8 cellular contexts compared by ENCODE assay signal in the genomic region with DNA sequence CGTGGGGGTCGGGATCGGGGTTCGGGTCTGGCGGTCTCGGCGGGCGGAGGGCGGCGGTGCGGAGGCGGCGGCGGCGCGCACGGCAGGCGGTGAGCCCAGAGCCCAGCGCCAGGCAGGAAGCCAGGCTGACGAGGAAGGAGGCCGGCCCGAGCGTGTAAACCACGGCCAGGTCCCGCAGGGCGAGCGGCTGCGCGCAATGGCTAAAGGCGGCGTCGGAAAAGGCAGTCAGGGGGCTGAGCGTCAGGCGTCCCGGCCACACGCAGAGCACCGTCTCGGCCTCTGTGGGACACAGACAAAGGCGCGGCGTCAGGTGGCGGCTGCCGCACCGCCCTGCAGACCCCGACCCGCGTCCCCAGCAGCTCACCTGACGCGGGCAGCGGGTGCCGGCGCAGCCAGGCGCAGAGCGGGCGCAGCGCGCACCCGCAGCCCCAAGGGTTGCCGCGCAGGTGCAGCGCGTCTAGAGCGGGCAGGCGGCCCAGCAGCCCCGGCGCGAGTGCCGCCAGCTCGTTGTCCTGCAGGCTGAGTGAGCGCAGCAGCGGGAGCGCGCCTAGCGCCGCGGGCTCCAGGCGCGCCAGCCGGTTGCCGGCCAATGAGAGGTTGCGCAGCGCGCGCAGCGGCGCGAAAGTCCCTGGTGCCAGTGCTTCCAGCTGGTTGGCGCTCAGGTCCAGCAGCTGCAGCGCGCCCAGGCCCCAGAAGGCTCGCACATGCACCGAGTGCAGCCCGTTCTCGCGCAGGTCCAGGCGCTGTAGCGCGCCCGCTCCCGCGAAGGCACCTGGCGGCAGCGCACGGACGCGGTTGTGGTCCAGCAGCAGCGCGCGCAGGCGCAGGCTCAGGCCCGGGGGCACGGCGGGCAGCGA. TPM values are rescaled to one million over a fixed set of nuclear protein-coding genes. Genes with fewer than 3 reads are reported as not detected.
A peak's percentile ranks its signal among the peaks of the same experiment; 100 is the strongest.
DNase-seq lines count a peak whose midpoint lies in the region; ATAC-seq and TF ChIP-seq lines count a peak whose summit lies in the region.

No MANE protein-coding gene starts in this region.

- peaks cover 72% of the 10 kb centered on the region for H3K27me3 ChIP-seq in A673 (replicated peaks; ENCODE audit: insufficient read depth, low read depth, low read length, poor library complexity)

- BruUV-seq in A673 (replicated peaks; lab: Mats Ljungman, UMichigan): no TSS peak

- POLR2A ChIA-PET in A673 (lab: Charles Lee; ENCODE audit: low non-redundant PET): no interaction called here
- POLR2A ChIA-PET in activated naive CD8-positive, alpha-beta T cell treated with anti-CD3 and anti-CD28 coated beads, Interleukin-2, amount 10 ng/mL, durations not matched to agents 7 days and 5 days (lab: Charles Lee): interaction anchor here (0.5 to 1.4 kb wide), 4 partner anchors 19 to 46 kb away, joined by 3 to 5 read pairs (median 4); no protein-coding TSS in a partner anchor

- H3K4me1 Mint-ChIP-seq in activated naive CD8-positive, alpha-beta T cell treated with anti-CD3 and anti-CD28 coated beads, Interleukin-2, amount 10 ng/mL, durations not matched to agents 7 days and 5 days: peaks cover 3% of the 10 kb centered on the region
- peaks cover 11 to 32% of the 10 kb centered on the region in 2 donors for H3K4me1 Mint-ChIP-seq in stimulated activated naive B cell treated with anti-CD40 and anti-IgM and Interleukin-4, amounts not matched to agents 10 μg/mL and 1 μg/mL and 100 μg/mL, for 72 hours

- H3K27me3 Mint-ChIP-seq in activated naive CD8-positive, alpha-beta T cell treated with anti-CD3 and anti-CD28 coated beads, Interleukin-2, amount 10 ng/mL, durations not matched to agents 7 days and 5 days: peaks cover 29% of the 10 kb centered on the region
- peaks cover 46 to 63% of the 10 kb centered on the region in 2 donors for H3K27me3 Mint-ChIP-seq in stimulated activated naive B cell treated with anti-CD40 and anti-IgM and Interleukin-4, amounts not matched to agents 10 μg/mL and 1 μg/mL and 100 μg/mL, for 72 hours

- no peaks in the 10 kb centered on the region for H3K36me3 ChIP-seq in A673 (ENCODE audit: insufficient read depth, low read length, poor library complexity, severe bottlenecking)

- no peaks in the 10 kb centered on the region for H3K36me3 Mint-ChIP-seq in activated naive CD8-positive, alpha-beta T cell treated with anti-CD3 and anti-CD28 coated beads, Interleukin-2, amount 10 ng/mL, durations not matched to agents 7 days and 5 days
- H3K36me3 Mint-ChIP-seq in stimulated activated naive B cell treated with anti-CD40 and anti-IgM and Interleukin-4, amounts not matched to agents 10 μg/mL and 1 μg/mL and 100 μg/mL, for 72 hours: no peaks in the 10 kb centered on the region

- intact Hi-C loops in A673 (cut with micrococcal nuclease; ENCODE audit: unreplicated experiment): no loop called here

- CTCF ChIA-PET in A673 (lab: Charles Lee): interaction anchor here (0.7 kb wide), 1 partner anchor 58 kb away, joined by 3 read pairs; a partner anchor contains a TSS

- peak overlapping the region; percentile 43 for H3K4me3 Mint-ChIP-seq in activated naive CD8-positive, alpha-beta T cell treated with anti-CD3 and anti-CD28 coated beads, Interleukin-2, amount 10 ng/mL, durations not matched to agents 7 days and 5 days
- peak overlapping the region; percentile 71 to 74 for H3K4me3 Mint-ChIP-seq in stimulated activated naive B cell treated with anti-CD40 and anti-IgM and Interleukin-4, amounts not matched to agents 10 μg/mL and 1 μg/mL and 100 μg/mL, for 72 hours

- H3K27ac ChIP-seq in A673 (ENCODE audit: low read depth, low read length, poor library complexity, severe bottlenecking): no peak overlapping the region

- H3K4me3 ChIP-seq in A673 (ENCODE audit: low read depth, low read length, poor library complexity, severe bottlenecking) (peak overlapping the region; percentile 32), GM12865 (ENCODE audit: low read depth, low read length) (peak overlapping the region; percentile 48), iPS-11a (ENCODE audit: low read depth, low read length) (peak overlapping the region; percentile 39)

- H3K4me1 ChIP-seq in A673 (ENCODE audit: insufficient read depth, low read length, poor library complexity, severe bottlenecking): no peaks in the 10 kb centered on the region

- H3K9me3 Mint-ChIP-seq in activated naive CD8-positive, alpha-beta T cell treated with anti-CD3 and anti-CD28 coated beads, Interleukin-2, amount 10 ng/mL, durations not matched to agents 7 days and 5 days: no peaks in the 10 kb centered on the region
- H3K9me3 Mint-ChIP-seq in stimulated activated naive B cell treated with anti-CD40 and anti-IgM and Interleukin-4, amounts not matched to agents 10 μg/mL and 1 μg/mL and 100 μg/mL, for 72 hours: no peaks in the 10 kb centered on the region

- DNase-seq in A673 (ENCODE audit: low spot score): peak; percentile 69
- peak; percentile 82 for DNase-seq in GM12865 (ENCODE audit: low read depth)
- DNase-seq in NCI-H2171 treated with DMSO at 0.1 percent for 48 hours (lab: John Stamatoyannopoulos, UW): peak; percentile 78
- peak; percentile 54 for DNase-seq in activated naive CD8-positive, alpha-beta T cell treated with anti-CD3 and anti-CD28 coated beads, Interleukin-2, amount 10 ng/mL, durations not matched to agents 7 days and 5 days
- DNase-seq in stimulated activated naive B cell treated with anti-CD40 and anti-IgM and Interleukin-4, amounts not matched to agents 10 μg/mL and 1 μg/mL and 100 μg/mL, for 72 hours: no peak

- ATAC-seq in activated naive CD8-positive, alpha-beta T cell treated with anti-CD3 and anti-CD28 coated beads, Interleukin-2, amount 10 ng/mL, durations not matched to agents 7 days and 5 days (ENCODE audit: low read depth): peak; percentile 18
- peak; percentile 32 to 48 for ATAC-seq in stimulated activated naive B cell treated with anti-CD40 and anti-IgM and Interleukin-4, amounts not matched to agents 10 μg/mL and 1 μg/mL and 100 μg/mL, for 72 hours (replicated peaks)
- ATAC-seq in HG02885 (IDR thresholded peaks at IDR 0.05; ENCODE audit: poor library complexity, unreplicated experiment): no peak
- ATAC-seq in HG03025 (IDR thresholded peaks at IDR 0.05; ENCODE audit: low FRiP score, unreplicated experiment): no peak

- no peaks in the 10 kb centered on the region for H3K9me3 ChIP-seq in A673 (ENCODE audit: low read depth, low read length, poor library complexity, severe bottlenecking)

- no peak overlapping the region for H3K27ac Mint-ChIP-seq in activated naive CD8-positive, alpha-beta T cell treated with anti-CD3 and anti-CD28 coated beads, Interleukin-2, amount 10 ng/mL, durations not matched to agents 7 days and 5 days
- no peak overlapping the region for H3K27ac Mint-ChIP-seq in stimulated activated naive B cell treated with anti-CD40 and anti-IgM and Interleukin-4, amounts not matched to agents 10 μg/mL and 1 μg/mL and 100 μg/mL, for 72 hours

- TF ChIP-seq CTCF in A673 (conservative IDR thresholded peaks at IDR 0.05; ENCODE audit: low read depth, low read length) (no peak), GM12865 (IDR thresholded peaks at IDR 0.05; ENCODE audit: insufficient read depth, low read depth, low read length, missing control alignments) (no peak)

RNA-seq across cellular contexts. Expression of a gene that starts 0.7 kb away (rescaled TPM):
- not detected in 2 replicates for total RNA-seq in A673 (2021)
- not detected for total RNA-seq in activated naive CD8-positive, alpha-beta T cell treated with anti-CD3 and anti-CD28 coated beads, Interleukin-2, amount 10 ng/mL, durations not matched to agents 7 days and 5 days

RNA-seq across cellular contexts. Expression of a gene that starts 2.7 kb away (rescaled TPM):
- not detected in 2 replicates for total RNA-seq in A673 (2021)
- not detected for total RNA-seq in activated naive CD8-positive, alpha-beta T cell treated with anti-CD3 and anti-CD28 coated beads, Interleukin-2, amount 10 ng/mL, durations not matched to agents 7 days and 5 days

RNA-seq across cellular contexts. Expression of a gene that starts 19.2 kb away (rescaled TPM):
- 49.6 and 54.1 TPM in 2 replicates for total RNA-seq in A673 (2021)
- total RNA-seq in activated naive CD8-positive, alpha-beta T cell treated with anti-CD3 and anti-CD28 coated beads, Interleukin-2, amount 10 ng/mL, durations not matched to agents 7 days and 5 days: 10 to 100 TPM; 84.2 to 87.8 TPM

RNA-seq across cellular contexts. Expression of a gene that starts 19.3 kb away (rescaled TPM):
- 86.8 and 87.3 TPM in 2 replicates for total RNA-seq in A673 (2021)
- 10 to 100 TPM; 62.4 to 65.2 TPM for total RNA-seq in activated naive CD8-positive, alpha-beta T cell treated with anti-CD3 and anti-CD28 coated beads, Interleukin-2, amount 10 ng/mL, durations not matched to agents 7 days and 5 days

RNA-seq across cellular contexts. Expression of a gene that starts 30.2 kb away (rescaled TPM):
- total RNA-seq in A673 (2021): 0.17 and 0.52 TPM in 2 replicates
- total RNA-seq in activated naive CD8-positive, alpha-beta T cell treated with anti-CD3 and anti-CD28 coated beads, Interleukin-2, amount 10 ng/mL, durations not matched to agents 7 days and 5 days: not detected

Comparison
In these comparisons a context has a peak if more than half of its experiments do, and no peak if none do; other contexts are left out.
1. ATAC-seq: peak in activated naive CD8-positive, alpha-beta T cell treated with anti-CD3 and anti-CD28 coated beads, Interleukin-2, amount 10 ng/mL, durations not matched to agents 7 days and 5 days (single experiment) and stimulated activated naive B cell treated with anti-CD40 and anti-IgM and Interleukin-4, amounts not matched to agents 10 μg/mL and 1 μg/mL and 100 μg/mL, for 72 hours (2 of 2); none in HG02885 (single experiment) and HG03025 (single experiment).
2. Peak in every context shown above with its lines, with median percentiles within 50 percentile points of each other: H3K4me3 ChIP-seq.